Comparison of ENCODE assay signal across 8 cellular contexts in the genomic region with DNA sequence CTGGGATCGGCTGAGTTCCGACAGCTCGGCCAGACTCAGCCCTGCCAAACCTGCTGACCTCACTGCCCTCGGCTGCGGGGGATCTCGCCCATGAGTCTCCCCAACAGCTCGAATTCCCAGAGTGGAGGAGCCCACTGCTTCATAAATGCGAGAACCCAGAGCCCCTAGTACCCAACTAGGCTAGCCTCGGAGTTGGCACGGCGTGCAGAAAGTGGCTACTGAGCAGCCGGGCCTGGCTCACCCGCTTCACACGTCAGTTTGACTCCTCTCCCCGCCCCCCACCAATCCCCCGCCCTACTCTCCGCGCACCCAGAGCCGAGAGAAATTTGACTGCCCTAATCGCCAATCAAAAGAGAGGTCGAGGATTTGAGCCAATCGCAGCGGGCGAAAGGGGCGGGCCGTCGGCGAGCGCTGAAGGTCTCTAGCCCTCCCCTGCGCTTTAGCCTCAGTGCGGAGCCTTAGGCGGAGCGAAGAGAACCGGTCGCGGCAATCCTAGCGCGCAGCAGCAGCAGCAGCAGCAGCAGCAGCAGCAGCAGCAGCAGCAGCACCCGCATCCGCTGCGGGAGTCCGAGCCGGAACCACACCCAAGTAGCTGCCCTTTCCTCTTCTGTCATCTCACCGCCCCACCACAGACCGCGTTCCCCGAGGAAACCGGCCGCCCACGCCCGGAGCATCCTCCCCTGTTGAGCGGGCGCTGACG. TPM values are rescaled to one million over a fixed set of nuclear protein-coding genes. Genes with fewer than 3 reads are reported as not detected.
DNase-seq lines count a peak whose midpoint lies in the region; ATAC-seq and TF ChIP-seq lines count a peak whose summit lies in the region.

A gene (plus strand): TSS at position 448 of the 700 bp plus-strand sequence. CDS start 264 bp downstream, outside the sequence.

- H4K20me1 ChIP-seq in osteoblast (ENCODE audit: insufficient read depth, low read length), result peaks cover 42% of the 10 kb centered on the region

- H3K9me3 ChIP-seq in osteoblast (ENCODE audit: low read depth, low read length) (no peaks in the 10 kb centered on the region), thoracic aorta (no peaks in the 10 kb centered on the region)

- H3K9me3 Mint-ChIP-seq in activated naive CD8-positive, alpha-beta T cell (ENCODE audit: low read depth), result no peaks in the 10 kb centered on the region

- peaks cover 20% of the 10 kb centered on the region for H3K36me3 ChIP-seq in osteoblast (ENCODE audit: insufficient read depth, low read length)
- no peaks in the 10 kb centered on the region for H3K36me3 ChIP-seq in thoracic aorta

- TF ChIP-seq CTCF in GM10248 (IDR thresholded peaks at IDR 0.05; ENCODE audit: control extremely low read depth, extremely low read depth, low read depth, missing control alignments) (no peak), osteoblast (IDR thresholded peaks at IDR 0.05; ENCODE audit: extremely low read depth, low read depth, low read length) (no peak), thoracic aorta (IDR thresholded peaks at IDR 0.05) (no peak)

- peak within 1 kb of the TSS; percentile 97 for H3K4me3 Mint-ChIP-seq in activated naive CD8-positive, alpha-beta T cell

- POLR2A ChIA-PET in GM10248 (lab: Yijun Ruan, JAX), result interaction anchor here (0.5 to 2.3 kb wide), 10 partner anchors 12 to 797 kb away, joined by 3 to 9 read pairs (median 6); a partner anchor contains a TSS

- peaks cover 9% of the 10 kb centered on the region for H3K4me1 ChIP-seq in osteoblast (ENCODE audit: insufficient read depth, low read length)
- H3K4me1 ChIP-seq in thoracic aorta (ENCODE audit: control insufficient read depth in 1 of 2, low read depth in 2 of 2), result peaks cover 25 to 40% of the 10 kb centered on the region in 2 donors

- H3K4me3 ChIP-seq in osteoblast (ENCODE audit: insufficient read depth, low read length) (peak within 1 kb of the TSS; percentile 84), thoracic aorta (peak within 1 kb of the TSS; percentile 84)

- H3K79me2 ChIP-seq in osteoblast (ENCODE audit: insufficient read depth, low read length), result peaks cover 52% of the 10 kb centered on the region

- peak within 1 kb of the TSS; percentile 86 for H2AFZ ChIP-seq in osteoblast (ENCODE audit: low read length)

- no peaks in the 10 kb centered on the region for H3K27me3 Mint-ChIP-seq in activated naive CD8-positive, alpha-beta T cell

- DNase-seq in GM10248 (ENCODE audit: extremely low spot score), result peak; percentile 97
- peak; percentile 96 for DNase-seq in NCI-H1105 (lab: John Stamatoyannopoulos, UW)
- DNase-seq in SKM-1 treated with dmso at 0.1 percent for 144 hours (lab: John Stamatoyannopoulos, UW; ENCODE audit: unreplicated experiment), result peak; percentile 94
- DNase-seq in glomerular visceral epithelial cell (ENCODE audit: extremely low spot score), result peak; percentile 99
- peak; percentile 98 for DNase-seq in osteoblast (ENCODE audit: insufficient read length, low spot score, missing footprints)
- DNase-seq in thoracic aorta (ENCODE audit: low spot score), result peak; percentile 82

- peak within 1 kb of the TSS; percentile 91 for H3K4me2 ChIP-seq in osteoblast (ENCODE audit: insufficient read depth, low read length)

- H3K27ac ChIP-seq in osteoblast (ENCODE audit: low read depth, low read length) (peak within 1 kb of the TSS; percentile 91), thoracic aorta (peak within 1 kb of the TSS; percentile 94 to 98)

- CTCF ChIA-PET in GM10248 (lab: Yijun Ruan, JAX), result interaction anchor here (0.9 to 1.7 kb wide), 3 partner anchors 14 to 67 kb away, joined by 4 to 9 read pairs (median 6); no protein-coding TSS in a partner anchor

- ATAC-seq in HG02623 (IDR thresholded peaks at IDR 0.05; ENCODE audit: unreplicated experiment) (peak; percentile 60), thoracic aorta (ENCODE audit: insufficient number of reproducible peaks, low FRiP score, low read depth) (peak; percentile 91)

- H3K27me3 ChIP-seq in osteoblast (ENCODE audit: insufficient read depth, low read length), result no peaks in the 10 kb centered on the region
- H3K27me3 ChIP-seq in thoracic aorta (replicated peaks; ENCODE audit: insufficient read depth), result no peaks in the 10 kb centered on the region

- H3K27ac Mint-ChIP-seq in activated naive CD8-positive, alpha-beta T cell, result peak within 1 kb of the TSS; percentile 99

- H3K4me1 Mint-ChIP-seq in activated naive CD8-positive, alpha-beta T cell (ENCODE audit: low read depth), result peaks cover 51% of the 10 kb centered on the region

- peaks cover 16% of the 10 kb centered on the region for H3K36me3 Mint-ChIP-seq in activated naive CD8-positive, alpha-beta T cell

RNA-seq across cellular contexts. Expression of the gene that starts here (rescaled TPM):
- total RNA-seq in osteoblast (447 and 588 TPM in 2 replicates), thoracic aorta (100 to 1,000 TPM; 415 to 476 TPM)

Comparison
In these comparisons a context has a peak if more than half of its experiments do, and no peak if none do; other contexts are left out.
1. Peak in every context shown above with its lines: DNase-seq, ATAC-seq, H3K4me3 ChIP-seq and H3K27ac ChIP-seq.